ENCODE assay signal across 20 cellular contexts in the genomic region with DNA sequence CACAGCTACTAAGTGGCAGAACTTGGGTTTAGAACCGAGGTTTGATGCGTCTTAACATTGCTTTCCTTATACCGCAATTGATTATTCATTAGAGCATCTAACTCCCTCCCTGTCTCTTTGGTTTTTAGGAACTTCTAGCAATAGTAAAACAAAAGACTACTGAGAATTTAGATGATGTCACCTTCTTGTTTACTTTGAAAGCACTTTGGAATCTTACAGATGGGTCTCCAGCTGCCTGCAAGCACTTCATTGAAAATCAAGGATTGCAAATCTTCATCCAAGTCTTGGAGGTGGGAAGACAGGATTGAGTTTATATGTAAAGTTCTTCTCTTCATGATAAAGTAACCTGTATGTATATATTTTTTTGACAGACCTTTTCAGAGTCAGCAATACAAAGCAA. TPM values are rescaled to one million over a fixed set of nuclear protein-coding genes. Genes with fewer than 3 reads are reported as not detected.
DNase-seq lines count a peak whose midpoint lies in the region.
"Had no signal": no experiment of that assay in that cellular context is flagged by ENCODE, and none has a peak within 500 bp of the region (broad histone marks: within the 10 kb centered on the region; RNA-seq: fewer than 3 reads in every experiment).

No MANE protein-coding gene starts in this region.

- H3K27me3 ChIP-seq in NT2/D1 (ENCODE audit: insufficient read depth, insufficient read length) (no peaks in the 10 kb centered on the region), mesendoderm (ENCODE audit: insufficient read depth, low read length, poor library complexity) (no peaks in the 10 kb centered on the region)
- H3K27me3 ChIP-seq: MG63 had no signal

- H3K23ac ChIP-seq in mesendoderm (ENCODE audit: low read length), result no peak overlapping the region

- no peak overlapping the region for H2BK120ac ChIP-seq in mesendoderm (ENCODE audit: low read depth, low read length)

- no peak overlapping the region for H3K9ac ChIP-seq in NT2/D1 (ENCODE audit: insufficient read length, low read depth)
- no peak overlapping the region for H3K9ac ChIP-seq in mesendoderm (ENCODE audit: low read length)

- H3K36me3 ChIP-seq in NT2/D1 (ENCODE audit: insufficient read depth, insufficient read length, low read length) (peaks cover 55% of the 10 kb centered on the region), mesendoderm (ENCODE audit: control insufficient read depth, insufficient read depth, low read length) (no peaks in the 10 kb centered on the region)

- no peak overlapping the region for H3K27ac ChIP-seq in mesendoderm (ENCODE audit: low read depth, low read length)

- H2AK5ac ChIP-seq in mesendoderm (ENCODE audit: low read length), result no peak overlapping the region

- no peak overlapping the region for H2BK5ac ChIP-seq in mesendoderm (ENCODE audit: low read length)

- H3K4ac ChIP-seq in mesendoderm (ENCODE audit: low read depth, low read length), result no peak overlapping the region

- H2BK15ac ChIP-seq in mesendoderm (replicated peaks; ENCODE audit: low read depth), result no peak overlapping the region

- no CpG with 5 or more reads among the region's 3 CpGs for WGBS in mesendoderm (ENCODE audit: extremely low coverage, insufficient coverage, low lambda C conversion rate)

- no peaks in the 10 kb centered on the region for H3K9me3 ChIP-seq in NT2/D1 (ENCODE audit: insufficient read depth, low read length)
- H3K9me3 ChIP-seq: MG63 had no signal

- H3K79me2 ChIP-seq in mesendoderm (ENCODE audit: control insufficient read depth, insufficient read depth, low read length), result no peaks in the 10 kb centered on the region

- no peak overlapping the region for H4K5ac ChIP-seq in mesendoderm (ENCODE audit: low read length)

- DNase-seq in EL (peak; percentile 9), NT2/D1 (ENCODE audit: low read depth, low spot score) (peak; percentile 30), fibroblast of peridontal ligament (ENCODE audit: extremely low read depth) (peak; percentile 33), mesendoderm (peak; percentile 52), anterior cingulate cortex (lab: John Stamatoyannopoulos, UW) (no peak), hippocampal formation (lab: John Stamatoyannopoulos, UW) (no peak), activated gamma-delta T cell (lab: John Stamatoyannopoulos, UW) (no peak), occipital lobe (lab: John Stamatoyannopoulos, UW) (no peak)
- DNase-seq: DMS79 treated with DMSO at 0.1 percent for 48 hours, GDM1, Karpas-422, MG63, NCI-H1092, NCI-H146, NCI-H2029 treated with DMSO at 0.1 percent for 48 hours, NCI-H748 treated with DMSO at 0.1 percent for 48 hours, OCI-M1, Right ventricle myocardium superior, SW 1271 had no signal

- no peak overlapping the region for H3K18ac ChIP-seq in mesendoderm (ENCODE audit: low read length)

- H3K79me1 ChIP-seq in mesendoderm (ENCODE audit: low read length), result no peaks in the 10 kb centered on the region

- peaks cover 3% of the 10 kb centered on the region for H3K4me1 ChIP-seq in NT2/D1 (ENCODE audit: insufficient read depth, insufficient read length)
- H3K4me1 ChIP-seq in mesendoderm (ENCODE audit: control insufficient read depth, low read depth, low read length), result no peaks in the 10 kb centered on the region

- H3K4me3 ChIP-seq in NT2/D1 (ENCODE audit: insufficient read length, low read depth), result no peak overlapping the region
- no peak overlapping the region for H3K4me3 ChIP-seq in mesendoderm (ENCODE audit: low read length)
- H3K4me3 ChIP-seq: GM12878, MG63 had no signal

- no peak overlapping the region for H4K8ac ChIP-seq in mesendoderm (ENCODE audit: low read depth, low read length)

- H3K4me2 ChIP-seq in mesendoderm (ENCODE audit: low read length), result no peak overlapping the region

- no peak overlapping the region for H3K56ac ChIP-seq in mesendoderm (ENCODE audit: low read length)

RNA-seq across cellular contexts. Expression of a gene that starts 35.0 kb away (rescaled TPM):
- 0.45 TPM for polyA plus RNA-seq in mesendoderm (2013, experiment 1 of 2)
- polyA plus RNA-seq in mesendoderm (2013, experiment 2 of 2), result 0.34 TPM
- 0.47 TPM for total RNA-seq in occipital lobe
- total RNA-seq: Right ventricle myocardium superior had no signal

RNA-seq across cellular contexts. Expression of a gene that starts 44.0 kb away (rescaled TPM):
- polyA plus RNA-seq in mesendoderm (2013, experiment 1 of 2), result 3.5 TPM
- 3.4 TPM for polyA plus RNA-seq in mesendoderm (2013, experiment 2 of 2)
- total RNA-seq in occipital lobe, result 6.6 TPM

RNA-seq across cellular contexts. Expression of a gene that starts 49.5 kb away (rescaled TPM):
- 28.4 TPM for polyA plus RNA-seq in mesendoderm (2013, experiment 1 of 2)
- 35.8 TPM for polyA plus RNA-seq in mesendoderm (2013, experiment 2 of 2)
- total RNA-seq in occipital lobe, result 72.7 TPM

Comparison
In these comparisons a context has a peak if more than half of its experiments do, and no peak if none do; other contexts are left out.
1. DNase-seq: peak in EL (single experiment), NT2/D1 (single experiment), fibroblast of peridontal ligament (single experiment) and mesendoderm (single experiment); none in anterior cingulate cortex (0 of 58), hippocampal formation (0 of 2), activated gamma-delta T cell (single experiment) and occipital lobe (single experiment).